10 cellular contexts compared by ENCODE assay signal in the genomic region with DNA sequence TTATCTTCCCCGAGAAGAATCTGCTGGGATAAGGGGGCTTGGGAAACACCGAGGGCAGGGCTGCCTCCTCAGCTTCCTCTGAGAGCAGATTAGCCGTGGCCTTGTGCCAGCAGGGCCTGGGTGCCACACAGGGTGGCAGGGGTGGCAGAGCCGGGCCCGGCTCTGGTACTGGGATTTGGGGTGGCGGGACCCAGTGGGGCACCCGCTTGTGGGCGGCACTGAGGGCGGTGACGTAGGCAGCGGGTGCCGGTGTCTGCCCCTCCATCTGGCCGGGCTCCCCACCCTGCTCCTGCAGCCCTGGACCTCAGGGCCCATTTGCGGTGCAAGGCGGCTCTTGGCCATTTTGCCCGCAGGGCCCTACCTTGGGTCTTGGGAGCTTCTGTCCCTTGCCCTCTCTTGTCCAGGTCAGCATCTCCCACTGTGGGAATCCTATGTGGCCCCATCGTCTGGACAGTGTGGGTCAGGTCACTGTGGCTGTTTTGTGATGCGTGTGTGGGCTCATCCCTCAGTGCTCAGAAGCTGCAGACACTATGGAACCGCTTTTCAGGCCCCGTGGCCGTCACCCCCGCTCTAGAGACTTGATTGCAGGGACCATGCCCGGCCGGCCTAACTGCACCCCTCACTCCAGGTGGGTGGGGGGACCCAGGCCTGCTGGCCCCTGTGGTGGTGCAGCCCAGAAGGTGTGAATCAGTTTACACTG. TPM values are rescaled to one million over a fixed set of nuclear protein-coding genes. Genes with fewer than 3 reads are reported as not detected.
"Had no signal": no experiment of that assay in that cellular context is flagged by ENCODE, and none has a peak within 500 bp of the region (broad histone marks: within the 10 kb centered on the region; RNA-seq: fewer than 3 reads in every experiment).

No MANE protein-coding gene starts in this region.

RNA-seq across cellular contexts. Expression of gene KRTAP5-6, which starts 29.7 kb away (rescaled TPM):
- total RNA-seq: activated CD4-positive, alpha-beta T cell treated with anti-CD3 and anti-CD28 coated beads, Interleukin-2, amount 10 ng/mL, durations not matched to agents 24 days and 14 days; activated CD8-positive, alpha-beta memory T cell treated with anti-CD3 and anti-CD28 coated beads, Interleukin-2, amount 10 ng/mL, durations not matched to agents 7 days and 5 days; activated T-helper 1 cell treated with anti-CD3 and anti-CD28 coated beads, Interleukin-12 subunit alpha, Interleukin-12 subunit beta, Interleukin-2, Interleukin-4 antibody, amounts not matched to agents 30 ng/mL and 10 ng/mL and 1 ng/mL, durations not matched to agents 14 hours and 24 hours and 36 hours; aorta; IMR-90; LHCN-M2; M059J; SK-MEL-5; T-helper 17 cell had no signal
- polyA plus RNA-seq: aorta, IMR-90 had no signal

RNA-seq across cellular contexts. Expression of gene KRTAP5-5, which starts 37.7 kb away (rescaled TPM):
- total RNA-seq: activated CD4-positive, alpha-beta T cell treated with anti-CD3 and anti-CD28 coated beads, Interleukin-2, amount 10 ng/mL, durations not matched to agents 24 days and 14 days; activated CD8-positive, alpha-beta memory T cell treated with anti-CD3 and anti-CD28 coated beads, Interleukin-2, amount 10 ng/mL, durations not matched to agents 7 days and 5 days; activated T-helper 1 cell treated with anti-CD3 and anti-CD28 coated beads, Interleukin-12 subunit alpha, Interleukin-12 subunit beta, Interleukin-2, Interleukin-4 antibody, amounts not matched to agents 30 ng/mL and 10 ng/mL and 1 ng/mL, durations not matched to agents 14 hours and 24 hours and 36 hours; aorta; IMR-90; LHCN-M2; M059J; SK-MEL-5; T-helper 17 cell; WTC11 had no signal
- polyA plus RNA-seq: aorta, IMR-90 had no signal

RNA-seq across cellular contexts. Expression of gene KRTAP5-4, which starts 45.3 kb away (rescaled TPM):
- total RNA-seq: activated CD4-positive, alpha-beta T cell treated with anti-CD3 and anti-CD28 coated beads, Interleukin-2, amount 10 ng/mL, durations not matched to agents 24 days and 14 days; activated CD8-positive, alpha-beta memory T cell treated with anti-CD3 and anti-CD28 coated beads, Interleukin-2, amount 10 ng/mL, durations not matched to agents 7 days and 5 days; activated T-helper 1 cell treated with anti-CD3 and anti-CD28 coated beads, Interleukin-12 subunit alpha, Interleukin-12 subunit beta, Interleukin-2, Interleukin-4 antibody, amounts not matched to agents 30 ng/mL and 10 ng/mL and 1 ng/mL, durations not matched to agents 14 hours and 24 hours and 36 hours; aorta; IMR-90; LHCN-M2; M059J; SK-MEL-5; T-helper 17 cell; WTC11 had no signal
- polyA plus RNA-seq: aorta, IMR-90 had no signal

RNA-seq across cellular contexts. Expression of gene KRTAP5-3, which starts 59.0 kb away (rescaled TPM):
- total RNA-seq: activated CD4-positive, alpha-beta T cell treated with anti-CD3 and anti-CD28 coated beads, Interleukin-2, amount 10 ng/mL, durations not matched to agents 24 days and 14 days; activated CD8-positive, alpha-beta memory T cell treated with anti-CD3 and anti-CD28 coated beads, Interleukin-2, amount 10 ng/mL, durations not matched to agents 7 days and 5 days; activated T-helper 1 cell treated with anti-CD3 and anti-CD28 coated beads, Interleukin-12 subunit alpha, Interleukin-12 subunit beta, Interleukin-2, Interleukin-4 antibody, amounts not matched to agents 30 ng/mL and 10 ng/mL and 1 ng/mL, durations not matched to agents 14 hours and 24 hours and 36 hours; aorta; IMR-90; LHCN-M2; M059J; SK-MEL-5; T-helper 17 cell; WTC11 had no signal
- polyA plus RNA-seq: aorta, IMR-90 had no signal
